Comparison of ENCODE assay signal across 8 cellular contexts in the genomic region with DNA sequence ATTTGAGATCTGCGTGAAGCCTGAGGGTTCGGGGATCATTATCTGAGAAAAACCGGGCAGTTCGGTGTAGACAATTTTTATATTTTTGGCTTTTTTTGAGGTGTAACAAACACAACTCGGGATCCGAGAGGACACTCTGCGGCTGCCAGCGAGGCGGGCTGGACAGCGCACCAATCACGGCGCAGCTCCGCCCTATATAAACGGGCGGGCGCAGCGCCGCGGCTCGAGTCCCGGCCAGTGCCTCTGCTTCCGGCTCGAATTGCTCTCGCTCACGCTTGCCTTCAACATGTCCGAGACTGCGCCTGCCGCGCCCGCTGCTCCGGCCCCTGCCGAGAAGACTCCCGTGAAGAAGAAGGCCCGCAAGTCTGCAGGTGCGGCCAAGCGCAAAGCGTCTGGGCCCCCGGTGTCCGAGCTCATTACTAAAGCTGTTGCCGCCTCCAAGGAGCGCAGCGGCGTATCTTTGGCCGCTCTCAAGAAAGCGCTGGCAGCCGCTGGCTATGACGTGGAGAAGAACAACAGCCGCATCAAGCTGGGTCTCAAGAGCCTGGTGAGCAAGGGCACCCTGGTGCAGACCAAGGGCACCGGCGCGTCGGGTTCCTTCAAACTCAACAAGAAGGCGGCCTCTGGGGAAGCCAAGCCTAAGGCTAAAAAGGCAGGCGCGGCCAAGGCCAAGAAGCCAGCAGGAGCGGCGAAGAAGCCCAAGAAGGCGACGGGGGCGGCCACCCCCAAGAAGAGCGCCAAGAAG.
A peak's percentile ranks its signal among the peaks of the same experiment; 100 is the strongest.
DNase-seq lines count a peak whose midpoint lies in the region; ATAC-seq and TF ChIP-seq lines count a peak whose summit lies in the region.

No MANE protein-coding gene starts in this region.

- H4K20me1 ChIP-seq in hepatocyte (ENCODE audit: insufficient read depth, poor library complexity, severe bottlenecking): peaks cover 20% of the 10 kb centered on the region

- H3K79me2 ChIP-seq in hepatocyte: peaks cover 32% of the 10 kb centered on the region

- under 1% methylated on average over 61 of the region's 61 CpGs for WGBS in hepatocyte (ENCODE audit: low lambda C conversion rate, missing lambda C conversion rate)
- WGBS in aorta, 2 donors: 0% methylated on average over 61 of the region's 61 CpGs

- H3K36me3 ChIP-seq in hepatocyte (replicated peaks; ENCODE audit: insufficient read depth, low read depth) (no peaks in the 10 kb centered on the region), aorta (ENCODE audit: control insufficient read depth in 1 of 2, insufficient read depth in 2 of 2, low read length in 1 of 2) (no peaks in the 10 kb centered on the region)

- intact Hi-C loops in aorta (cut with DNase I): loop anchor here in 1 of 2 donors (5.0 kb wide), 2 partner anchors 41 to 991 kb away; a partner anchor contains a TSS

- peak overlapping the region; percentile 94 for H3K27ac ChIP-seq in hepatocyte
- peak overlapping the region; percentile 93 to 99 for H3K27ac ChIP-seq in aorta (ENCODE audit: low read depth in 1 of 2, low read length in 2 of 2)

- H3K9me3 ChIP-seq in hepatocyte (ENCODE audit: low read depth) (no peaks in the 10 kb centered on the region), aorta (ENCODE audit: control insufficient read depth, low read length) (no peaks in the 10 kb centered on the region)

- H3K4me1 ChIP-seq in hepatocyte (ENCODE audit: insufficient read depth) (no peaks in the 10 kb centered on the region), aorta (ENCODE audit: control insufficient read depth in 1 of 2, insufficient read depth in 2 of 2, low read length in 2 of 2) (peaks cover 0 to 4% of the 10 kb centered on the region in 2 donors)

- in situ Hi-C loops in GM13977 (cut with MboI; ENCODE audit: low pct_unique_long_range_greater_than_20kb, low sequenced_read_pairs, unreplicated experiment) (no loop called here), astrocyte of the cerebellum (cut with HindIII; ENCODE audit: low sequenced_read_pairs) (no loop called here)

- peak; percentile 48 for ATAC-seq in HG02852 (IDR thresholded peaks at IDR 0.05; ENCODE audit: unreplicated experiment)
- ATAC-seq in aorta (ENCODE audit: low FRiP score): peak; percentile 94

- peak overlapping the region; percentile 95 for H3K4me2 ChIP-seq in hepatocyte

- peak overlapping the region; percentile 38 for H2AFZ ChIP-seq in hepatocyte

- no peaks in the 10 kb centered on the region for H3K9me2 ChIP-seq in hepatocyte (replicated peaks; ENCODE audit: insufficient read depth)

- H3K27me3 ChIP-seq in hepatocyte (no peaks in the 10 kb centered on the region), aorta (ENCODE audit: control insufficient read depth in 1 of 2, insufficient read depth in 2 of 2, low read length in 1 of 2) (peaks cover 0 to 4% of the 10 kb centered on the region in 2 donors)

- TF ChIP-seq CTCF in GM13977 (IDR thresholded peaks at IDR 0.05; ENCODE audit: extremely low read depth, insufficient read depth, missing control alignments): no peak
- no peak for TF ChIP-seq CTCF in astrocyte of the cerebellum (IDR thresholded peaks at IDR 0.05; ENCODE audit: low read depth, low read length, missing control alignments)
- no peak for TF ChIP-seq CTCF in hepatocyte (IDR thresholded peaks at IDR 0.05; ENCODE audit: poor library complexity)

- peak overlapping the region; percentile 67 for H3K4me3 ChIP-seq in astrocyte of the cerebellum (ENCODE audit: low read depth, low read length)
- peak overlapping the region; percentile 80 for H3K4me3 ChIP-seq in hepatocyte
- H3K4me3 ChIP-seq in aorta (ENCODE audit: low read length in 2 of 2): peak overlapping the region; percentile 78 to 96

- DNase-seq in GM13977 (ENCODE audit: low spot score): peak; percentile 85
- peak; percentile 71 for DNase-seq in NCI-H1694 (lab: John Stamatoyannopoulos, UW)
- DNase-seq in T-helper 22 cell (ENCODE audit: low read depth): peak; percentile 63
- peak; percentile 64 for DNase-seq in astrocyte of the cerebellum (ENCODE audit: low read depth)
- peak; percentile 94 for DNase-seq in hepatocyte (ENCODE audit: low spot score)
- peak; percentile 73 for DNase-seq in renal cortical epithelial cell (ENCODE audit: low read depth)
- peak; percentile 93 to 96 for DNase-seq in aorta

Comparison
In these comparisons a context has a peak if more than half of its experiments do, and no peak if none do; other contexts are left out.
1. Peak in every context shown above with its lines: DNase-seq, ATAC-seq, H3K4me3 ChIP-seq and H3K27ac ChIP-seq.